32 cellular contexts compared by ENCODE assay signal in the genomic region with DNA sequence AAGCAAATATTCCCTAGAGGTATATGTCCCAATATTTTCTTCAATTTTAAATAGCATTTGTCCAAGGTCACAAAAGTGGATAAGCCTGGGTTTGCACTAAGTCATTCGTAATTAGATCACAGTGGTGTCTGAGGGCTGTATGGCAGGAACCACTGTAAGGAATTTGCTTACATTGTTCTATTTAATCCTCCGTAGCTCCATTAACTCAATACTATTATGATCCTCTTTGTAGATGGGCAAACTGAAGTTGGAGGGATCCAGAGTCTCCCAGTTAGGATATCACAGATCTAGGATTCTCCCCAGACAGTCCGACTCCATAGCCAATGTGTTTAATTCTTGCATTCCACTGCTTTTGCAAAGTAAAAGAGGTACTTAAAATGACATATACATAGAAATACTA.
"Had no signal": no experiment of that assay in that cellular context is flagged by ENCODE, and none has a peak within 500 bp of the region (broad histone marks: within the 10 kb centered on the region; RNA-seq: fewer than 3 reads in every experiment).

No MANE protein-coding gene starts in this region.

- H3K27ac Mint-ChIP-seq: activated CD4-positive, alpha-beta memory T cell treated with anti-CD3 and anti-CD28 coated beads, Interleukin-2, amount 10 ng/mL, durations not matched to agents 7 days and 5 days; activated CD4-positive, alpha-beta T cell treated with anti-CD3 and anti-CD28 coated beads, Interleukin-2, amount 10 ng/mL, durations not matched to agents 7 days and 5 days; activated naive CD8-positive, alpha-beta T cell; activated T-cell treated with anti-CD3 and anti-CD28 coated beads, Interleukin-2, amount 50 U/mL, for 24 hours; activated T-cell treated with anti-CD3 and anti-CD28 coated beads, Interleukin-2, amount 50 U/mL, for 72 hours; activated T-helper 17 cell treated with anti-CD3 and anti-CD28 coated beads, Interleukin-2, amount 50 U/mL, for 72 hours; effector memory CD8-positive, alpha-beta T cell had no signal

- H3K9me3 Mint-ChIP-seq: activated CD4-positive, alpha-beta T cell treated with anti-CD3 and anti-CD28 coated beads, Interleukin-2, amount 10 ng/mL, durations not matched to agents 7 days and 5 days; activated T-helper 17 cell treated with anti-CD3 and anti-CD28 coated beads, Interleukin-2, amount 50 U/mL, for 72 hours had no signal

- H3K4me1 ChIP-seq: esophagus squamous epithelium, gastroesophageal sphincter had no signal

- H3K4me1 Mint-ChIP-seq: activated CD4-positive, alpha-beta memory T cell treated with anti-CD3 and anti-CD28 coated beads, Interleukin-2, amount 10 ng/mL, durations not matched to agents 7 days and 5 days; activated CD4-positive, alpha-beta T cell treated with anti-CD3 and anti-CD28 coated beads, Interleukin-2, amount 10 ng/mL, durations not matched to agents 7 days and 5 days; activated T-helper 17 cell treated with anti-CD3 and anti-CD28 coated beads, Interleukin-2, amount 50 U/mL, for 72 hours; central memory CD8-positive, alpha-beta T cell had no signal

- DNase-seq: activated CD4-positive, alpha-beta memory T cell treated with anti-CD3 and anti-CD28 coated beads, Interleukin-2, amount 10 ng/mL, durations not matched to agents 7 days and 5 days; activated CD4-positive, alpha-beta T cell treated with anti-CD3 and anti-CD28 coated beads for 4 hours; activated CD4-positive, alpha-beta T cell treated with anti-CD3 and anti-CD28 coated beads, Interleukin-2, amount 10 ng/mL, durations not matched to agents 7 days and 5 days; activated CD4-positive, alpha-beta T cell treated with anti-CD3 and anti-CD28 coated beads, Interleukin-2, amount 50 U/mL, for 4 hours; activated CD4-positive, CD25-positive, alpha-beta regulatory T cell; activated CD4-positive, CD25-positive, alpha-beta regulatory T cell treated with anti-CD3 and anti-CD28 coated beads, Interleukin-2, amount 50 U/mL, for 72 hours; activated CD8-positive, alpha-beta memory T cell treated with anti-CD3 and anti-CD28 coated beads, Interleukin-2, amount 50 U/mL, for 48 hours; activated effector memory CD4-positive, alpha-beta T cell treated with Interleukin-2 at 50 U/mL for 16 hours; activated gamma-delta T cell treated with Interleukin-2 at 50 U/mL for 16 hours; activated naive CD4-positive, alpha-beta T cell treated with anti-CD3 and anti-CD28 coated beads, Interleukin-2, amount 50 U/mL, for 16 hours; activated naive CD4-positive, alpha-beta T cell treated with Interleukin-2 at 50 U/mL for 16 hours; activated T-cell treated with anti-CD3 and anti-CD28 coated beads for 4 hours; activated T-cell treated with anti-CD3 and anti-CD28 coated beads, Interleukin-2, amount 50 U/mL, for 24 hours; activated T-cell treated with anti-CD3 and anti-CD28 coated beads, Interleukin-2, amount 50 U/mL, for 72 hours; amniotic stem cell; anterior cingulate cortex; brain microvascular endothelial cell; cortex of kidney; dermis blood vessel endothelial cell; effector CD4-positive, alpha-beta T cell; effector memory CD8-positive, alpha-beta T cell; esophagus squamous epithelium; foreskin melanocyte; T-helper 2 cell had no signal

- H3K27ac ChIP-seq: brain microvascular endothelial cell, epithelial cell of prostate, esophagus squamous epithelium, gastroesophageal sphincter had no signal

- H3K9me3 ChIP-seq: esophagus squamous epithelium, gastroesophageal sphincter had no signal

- H3K27me3 Mint-ChIP-seq: activated CD4-positive, alpha-beta memory T cell treated with anti-CD3 and anti-CD28 coated beads, Interleukin-2, amount 10 ng/mL, durations not matched to agents 7 days and 5 days; activated CD4-positive, alpha-beta T cell treated with anti-CD3 and anti-CD28 coated beads, Interleukin-2, amount 10 ng/mL, durations not matched to agents 7 days and 5 days; activated naive CD8-positive, alpha-beta T cell; activated T-helper 17 cell treated with anti-CD3 and anti-CD28 coated beads, Interleukin-2, amount 50 U/mL, for 72 hours; central memory CD8-positive, alpha-beta T cell; effector memory CD8-positive, alpha-beta T cell had no signal

- H3K36me3 ChIP-seq: brain microvascular endothelial cell, esophagus squamous epithelium, gastroesophageal sphincter had no signal

- FAIRE-seq: bronchial epithelial cell, endometrium, endothelial cell of umbilical vein had no signal

- ATAC-seq: activated T-cell treated with anti-CD3 and anti-CD28 coated beads, Interleukin-2, amount 50 U/mL, for 72 hours; activated T-helper 17 cell treated with anti-CD3 and anti-CD28 coated beads, Interleukin-2, amount 50 U/mL, for 72 hours; effector memory CD8-positive, alpha-beta T cell; gastroesophageal sphincter had no signal

- H3K4me3 Mint-ChIP-seq: activated CD4-positive, alpha-beta memory T cell treated with anti-CD3 and anti-CD28 coated beads, Interleukin-2, amount 10 ng/mL, durations not matched to agents 7 days and 5 days; activated CD4-positive, alpha-beta T cell treated with anti-CD3 and anti-CD28 coated beads, Interleukin-2, amount 10 ng/mL, durations not matched to agents 7 days and 5 days; activated naive CD8-positive, alpha-beta T cell; activated T-cell treated with anti-CD3 and anti-CD28 coated beads, Interleukin-2, amount 50 U/mL, for 24 hours; activated T-cell treated with anti-CD3 and anti-CD28 coated beads, Interleukin-2, amount 50 U/mL, for 72 hours; activated T-helper 17 cell treated with anti-CD3 and anti-CD28 coated beads, Interleukin-2, amount 50 U/mL, for 72 hours; central memory CD8-positive, alpha-beta T cell; effector memory CD8-positive, alpha-beta T cell had no signal

- H3K27me3 ChIP-seq: brain microvascular endothelial cell, esophagus squamous epithelium, gastroesophageal sphincter had no signal

- H3K4me3 ChIP-seq: esophagus squamous epithelium, gastroesophageal sphincter had no signal

- H3K36me3 Mint-ChIP-seq: activated naive CD8-positive, alpha-beta T cell had no signal
